ENCODE assay signal across 13 cellular contexts in the genomic region with DNA sequence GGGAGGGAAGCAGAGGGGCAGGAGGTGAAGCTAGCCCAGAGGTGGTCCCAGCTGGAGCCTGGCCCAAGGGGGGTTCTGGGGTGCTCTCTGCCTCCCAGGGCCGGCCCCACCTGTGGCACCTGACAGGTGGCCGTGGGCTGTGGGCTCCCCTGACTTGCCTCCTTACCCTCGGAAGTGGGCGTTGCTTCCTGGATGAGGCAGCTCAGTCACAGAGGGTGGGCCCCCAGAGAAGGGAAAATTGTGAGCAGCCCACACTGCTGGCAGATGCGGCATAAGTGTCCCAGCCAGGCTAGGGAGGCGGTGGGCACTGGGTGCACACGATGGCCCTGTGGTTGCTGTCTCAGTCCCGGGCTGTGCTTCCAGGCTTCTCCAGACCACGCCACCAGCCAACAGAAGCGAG.
DNase-seq lines count a peak whose midpoint lies in the region; ATAC-seq and TF ChIP-seq lines count a peak whose summit lies in the region.
"Had no signal": no experiment of that assay in that cellular context is flagged by ENCODE, and none has a peak within 500 bp of the region (broad histone marks: within the 10 kb centered on the region; RNA-seq: fewer than 3 reads in every experiment).

No MANE protein-coding gene starts in this region.

- no peak overlapping the region for H3K4ac ChIP-seq in neuronal stem cell (ENCODE audit: low read length)

- peaks cover 0 to 4% (median 0%) of the 10 kb centered on the region in 11 experiments; a peak in 2 of 22 replicates for H4K20me1 ChIP-seq in BLaER1 treated with 17β-estradiol and CSF1 and Interleukin-3, amounts not matched to agents 10 nM and 100 nM

- no peaks in the 10 kb centered on the region for H3K79me1 ChIP-seq in neuronal stem cell (ENCODE audit: low read depth, low read length)

- no peaks in the 10 kb centered on the region for H3K4me1 Mint-ChIP-seq in activated CD8-positive, alpha-beta T cell treated with anti-CD3 and anti-CD28 coated beads for 36 hours (ENCODE audit: low read depth)
- H3K4me1 Mint-ChIP-seq in stimulated activated naive CD8-positive, alpha-beta T cell treated with anti-CD3 and anti-CD28 coated beads, Interleukin-15, amount 100 ng/mL, for 72 hours, result peaks cover 8% of the 10 kb centered on the region
- H3K4me1 Mint-ChIP-seq in endodermal cell, result no peaks in the 10 kb centered on the region

- no peak overlapping the region for H3K14ac ChIP-seq in neuronal stem cell (ENCODE audit: low read length)

- peak overlapping the region; percentile 77 for H3K18ac ChIP-seq in neuronal stem cell (ENCODE audit: low read length)

- H2AK5ac ChIP-seq in neuronal stem cell (ENCODE audit: low read depth, low read length), result no peak overlapping the region

- no peak overlapping the region for H3K23ac ChIP-seq in neuronal stem cell (ENCODE audit: low read depth, low read length, poor library complexity)

- CTCF ChIA-PET in activated CD8-positive, alpha-beta T cell treated with anti-CD3 and anti-CD28 coated beads for 36 hours (lab: Charles Lee), result no interaction called here

- H4K8ac ChIP-seq in neuronal stem cell (ENCODE audit: low read depth, low read length), result no peak overlapping the region

- H3K4me2 ChIP-seq in BLaER1 treated with 17β-estradiol and CSF1 and Interleukin-3, amounts not matched to agents 10 nM and 100 nM, result peak overlapping the region in 9 of 11 experiments; percentile 29 to 74 (median 67); a peak in 18 of 22 replicates
- no peak overlapping the region for H3K4me2 ChIP-seq in neuronal stem cell (ENCODE audit: insufficient read depth, low read length, poor library complexity, severe bottlenecking)
- H3K4me2 ChIP-seq: A549 had no signal

- H2BK120ac ChIP-seq in neuronal stem cell (ENCODE audit: low read depth, low read length), result no peak overlapping the region

- no peaks in the 10 kb centered on the region for H3K27me3 ChIP-seq in BLaER1 treated with 17β-estradiol and CSF1 and Interleukin-3, amounts not matched to agents 10 nM and 100 nM
- no peaks in the 10 kb centered on the region for H3K27me3 ChIP-seq in neuronal stem cell (ENCODE audit: control insufficient read depth in 3 of 3, insufficient read depth in 3 of 3, low read depth in 1 of 3, low read length in 3 of 3)
- no peaks in the 10 kb centered on the region for H3K27me3 ChIP-seq in endodermal cell (ENCODE audit: control insufficient read depth, insufficient read depth, low read length, poor library complexity, severe bottlenecking)

- POLR2A ChIA-PET in activated CD8-positive, alpha-beta T cell treated with anti-CD3 and anti-CD28 coated beads for 36 hours (lab: Charles Lee), result no interaction called here

- no peak overlapping the region for H4K91ac ChIP-seq in neuronal stem cell (ENCODE audit: low read depth, low read length, poor library complexity)

- H3K36me3 ChIP-seq in BLaER1 treated with 17β-estradiol and CSF1 and Interleukin-3, amounts not matched to agents 10 nM and 100 nM, result peaks cover 0 to 90% (median 0%) of the 10 kb centered on the region in 11 experiments; a peak in 11 of 22 replicates
- no peaks in the 10 kb centered on the region for H3K36me3 ChIP-seq in neuronal stem cell (replicated peaks in 1 of 2; ENCODE audit: control insufficient read depth in 2 of 2, insufficient read depth in 2 of 2, low read length in 2 of 2)
- H3K36me3 ChIP-seq in endodermal cell (ENCODE audit: control insufficient read depth, insufficient read depth, low read length), result no peaks in the 10 kb centered on the region

- no peak for TF ChIP-seq CTCF in activated CD8-positive, alpha-beta T cell treated with anti-CD3 and anti-CD28 coated beads for 36 hours (IDR thresholded peaks at IDR 0.05)
- TF ChIP-seq CTCF in endodermal cell (conservative IDR thresholded peaks at IDR 0.05), result no peak

- H3K36me3 Mint-ChIP-seq in activated CD8-positive, alpha-beta T cell treated with anti-CD3 and anti-CD28 coated beads for 36 hours (ENCODE audit: low read depth), result no peaks in the 10 kb centered on the region
- H3K36me3 Mint-ChIP-seq in endodermal cell (ENCODE audit: low read depth), result no peaks in the 10 kb centered on the region
- H3K36me3 Mint-ChIP-seq: CD4-positive, CD25-positive, alpha-beta regulatory T cell had no signal

- no peak for DNase-seq in activated CD8-positive, alpha-beta T cell treated with anti-CD3 and anti-CD28 coated beads for 36 hours
- DNase-seq in neuronal stem cell (ENCODE audit: low spot score) (no peak), NCI-H446 (lab: John Stamatoyannopoulos, UW) (no peak), endodermal cell (no peak), DMS153 treated with DMSO at 0.1 percent for 48 hours (lab: John Stamatoyannopoulos, UW; ENCODE audit: unreplicated experiment) (no peak)
- no peak for DNase-seq in stimulated activated naive CD8-positive, alpha-beta T cell treated with anti-CD3 and anti-CD28 coated beads, Interleukin-15, amount 100 ng/mL, for 72 hours
- DNase-seq: CD4-positive, CD25-positive, alpha-beta regulatory T cell; GM23248 had no signal

- no peaks in the 10 kb centered on the region for H3K9me3 Mint-ChIP-seq in activated CD8-positive, alpha-beta T cell treated with anti-CD3 and anti-CD28 coated beads for 36 hours
- H3K9me3 Mint-ChIP-seq in stimulated activated naive CD8-positive, alpha-beta T cell treated with anti-CD3 and anti-CD28 coated beads, Interleukin-15, amount 100 ng/mL, for 72 hours, result no peaks in the 10 kb centered on the region
- no peaks in the 10 kb centered on the region for H3K9me3 Mint-ChIP-seq in endodermal cell

- no peak overlapping the region for H2BK12ac ChIP-seq in neuronal stem cell (ENCODE audit: low read length)

- ATAC-seq in activated CD8-positive, alpha-beta T cell treated with anti-CD3 and anti-CD28 coated beads for 36 hours, result peak; percentile 30
- peak; percentile 18 for ATAC-seq in stimulated activated naive CD8-positive, alpha-beta T cell treated with anti-CD3 and anti-CD28 coated beads, Interleukin-15, amount 100 ng/mL, for 72 hours
- no peak for ATAC-seq in HG03457 (IDR thresholded peaks at IDR 0.05; ENCODE audit: unreplicated experiment)
- ATAC-seq: GM12878, HCT116 had no signal

- H3K27ac Mint-ChIP-seq in activated CD8-positive, alpha-beta T cell treated with anti-CD3 and anti-CD28 coated beads for 36 hours, result no peak overlapping the region
- no peak overlapping the region for H3K27ac Mint-ChIP-seq in stimulated activated naive CD8-positive, alpha-beta T cell treated with anti-CD3 and anti-CD28 coated beads, Interleukin-15, amount 100 ng/mL, for 72 hours
- no peak overlapping the region for H3K27ac Mint-ChIP-seq in endodermal cell
- H3K27ac Mint-ChIP-seq: CD4-positive, CD25-positive, alpha-beta regulatory T cell had no signal

- H2BK5ac ChIP-seq in neuronal stem cell (ENCODE audit: low read length), result no peak overlapping the region

- no CpG with 5 or more reads among the region's 10 CpGs for WGBS in neuronal stem cell (ENCODE audit: extremely low coverage in 2 of 2, insufficient read length in 2 of 2, insufficient replicate concordance in 1 of 2), 2 donors
- 93 to 100% methylated on average over 6 to 10 of the region's 10 CpGs for WGBS in endodermal cell (ENCODE audit: insufficient coverage in 1 of 2, insufficient read length in 1 of 2), 2 experiments

- H3K4me3 Mint-ChIP-seq in activated CD8-positive, alpha-beta T cell treated with anti-CD3 and anti-CD28 coated beads for 36 hours, result no peak overlapping the region
- H3K4me3 Mint-ChIP-seq in stimulated activated naive CD8-positive, alpha-beta T cell treated with anti-CD3 and anti-CD28 coated beads, Interleukin-15, amount 100 ng/mL, for 72 hours, result no peak overlapping the region
- H3K4me3 Mint-ChIP-seq in endodermal cell, result no peak overlapping the region
- H3K4me3 Mint-ChIP-seq: CD4-positive, CD25-positive, alpha-beta regulatory T cell had no signal

- intact Hi-C loops in activated CD8-positive, alpha-beta T cell treated with anti-CD3 and anti-CD28 coated beads for 36 hours (cut with micrococcal nuclease), result no loop called here

- peak overlapping the region in 1 of 11 experiments; percentile 16; a peak in 1 of 22 replicates for H3K9ac ChIP-seq in BLaER1 treated with 17β-estradiol and CSF1 and Interleukin-3, amounts not matched to agents 10 nM and 100 nM
- H3K9ac ChIP-seq in neuronal stem cell (ENCODE audit: low read depth, low read length, poor library complexity) (no peak overlapping the region), endodermal cell (ENCODE audit: extremely low read depth, low read length, poor library complexity, severe bottlenecking) (no peak overlapping the region)
- H3K9ac ChIP-seq: GM23248 had no signal

- H3K27ac ChIP-seq in BLaER1 treated with 17β-estradiol and CSF1 and Interleukin-3, amounts not matched to agents 10 nM and 100 nM, result no peak overlapping the region
- H3K27ac ChIP-seq in neuronal stem cell (replicated peaks; ENCODE audit: low read length) (no peak overlapping the region), endodermal cell (ENCODE audit: low read depth, low read length) (no peak overlapping the region)
- H3K27ac ChIP-seq: A549, GM23248 had no signal

- H2BK15ac ChIP-seq in neuronal stem cell (ENCODE audit: low read length), result no peak overlapping the region

- no peak overlapping the region for H3K4me3 ChIP-seq in BLaER1 treated with 17β-estradiol and CSF1 and Interleukin-3, amounts not matched to agents 10 nM and 100 nM
- H3K4me3 ChIP-seq in neuronal stem cell (ENCODE audit: low read length in 2 of 2) (no peak overlapping the region), endodermal cell (ENCODE audit: low read length) (no peak overlapping the region)
- H3K4me3 ChIP-seq: A549, GM12878, GM23248 had no signal

- peaks cover 2% of the 10 kb centered on the region for H3K27me3 Mint-ChIP-seq in activated CD8-positive, alpha-beta T cell treated with anti-CD3 and anti-CD28 coated beads for 36 hours
- peaks cover 11% of the 10 kb centered on the region for H3K27me3 Mint-ChIP-seq in stimulated activated naive CD8-positive, alpha-beta T cell treated with anti-CD3 and anti-CD28 coated beads, Interleukin-15, amount 100 ng/mL, for 72 hours
- peaks cover 81% of the 10 kb centered on the region for H3K27me3 Mint-ChIP-seq in endodermal cell (ENCODE audit: insufficient read depth)
- H3K27me3 Mint-ChIP-seq: CD4-positive, CD25-positive, alpha-beta regulatory T cell had no signal

- peaks cover 0 to 13% (median 0%) of the 10 kb centered on the region in 11 experiments; a peak in 3 of 22 replicates for H3K9me3 ChIP-seq in BLaER1 treated with 17β-estradiol and CSF1 and Interleukin-3, amounts not matched to agents 10 nM and 100 nM (replicated peaks in 1 of 11)
- H3K9me3 ChIP-seq in neuronal stem cell (replicated peaks in 1 of 2; ENCODE audit: control insufficient read depth in 2 of 2, insufficient read depth in 1 of 2, low read depth in 1 of 2, low read length in 2 of 2), result peaks cover 0 to 2% of the 10 kb centered on the region in 2 donors
- no peaks in the 10 kb centered on the region for H3K9me3 ChIP-seq in endodermal cell (ENCODE audit: control insufficient read depth, low read length)
- H3K9me3 ChIP-seq: A549 had no signal

- H2AFZ ChIP-seq in neuronal stem cell (ENCODE audit: low read length), result no peak overlapping the region
- H2AFZ ChIP-seq: GM23248 had no signal

- peaks cover 0 to 18% (median 15%) of the 10 kb centered on the region in 10 experiments; a peak in 16 of 20 replicates for H3K4me1 ChIP-seq in BLaER1 treated with 17β-estradiol and CSF1 and Interleukin-3, amounts not matched to agents 10 nM and 100 nM
- H3K4me1 ChIP-seq in neuronal stem cell (ENCODE audit: control insufficient read depth in 2 of 2, insufficient read depth in 1 of 2, low read depth in 1 of 2, low read length in 2 of 2) (no peaks in the 10 kb centered on the region), endodermal cell (ENCODE audit: control insufficient read depth, insufficient read depth, low read length) (no peaks in the 10 kb centered on the region)
- H3K4me1 ChIP-seq: A549 had no signal
